In the genomic region with DNA sequence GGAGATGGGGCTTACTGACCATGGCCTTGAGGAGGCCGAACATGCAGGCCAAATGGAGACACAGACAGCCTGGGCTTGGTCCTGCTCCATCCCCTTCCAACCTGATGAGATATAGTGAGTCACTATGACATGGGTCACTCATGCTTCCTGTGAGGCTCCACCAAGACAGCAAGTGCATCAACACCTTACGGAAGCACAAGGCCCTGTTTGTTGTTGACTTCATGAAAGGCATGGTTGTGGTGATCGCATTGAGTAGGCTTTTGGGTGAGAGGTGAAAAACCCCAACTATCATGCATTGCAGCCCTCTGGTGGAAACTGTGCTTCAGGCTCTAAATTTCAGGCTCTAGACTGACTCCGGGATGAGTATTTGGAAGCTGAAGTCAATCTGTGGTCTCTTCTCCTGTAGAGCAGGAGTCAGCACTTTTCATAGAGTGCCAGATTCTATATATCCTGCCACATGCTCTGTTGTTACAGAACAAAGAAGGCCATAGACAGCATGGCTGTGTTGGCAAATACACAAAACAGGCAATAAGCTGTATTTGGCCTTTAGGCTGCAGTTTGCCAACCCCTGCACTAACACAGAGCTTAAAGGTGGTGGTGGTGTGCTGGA, we compare ENCODE assay signal across 15 cellular contexts. TPM values are rescaled to one million over a fixed set of nuclear protein-coding genes. Genes with fewer than 3 reads are reported as not detected.
DNase-seq lines count a peak whose midpoint lies in the region; ATAC-seq and TF ChIP-seq lines count a peak whose summit lies in the region.
"Had no signal": no experiment of that assay in that cellular context is flagged by ENCODE, and none has a peak within 500 bp of the region (broad histone marks: within the 10 kb centered on the region; RNA-seq: fewer than 3 reads in every experiment).

No MANE protein-coding gene starts in this region.

- peak overlapping the region; percentile 87 for H3K27ac Mint-ChIP-seq in activated CD4-positive, alpha-beta T cell treated with anti-CD3 and anti-CD28 coated beads, Interleukin-2, amount 10 ng/mL, durations not matched to agents 24 days and 14 days
- no peak overlapping the region for H3K27ac Mint-ChIP-seq in activated CD4-positive, alpha-beta T cell treated with anti-CD3 and anti-CD28 coated beads, Interleukin-2, amount 10 ng/mL, durations not matched to agents 7 days and 5 days
- H3K27ac Mint-ChIP-seq in HFFc6 (peak overlapping the region; percentile 26; the same call in 1 of the 2 replicates), progenitor cell of endocrine pancreas (no peak overlapping the region)
- peak overlapping the region; percentile 41 for H3K27ac Mint-ChIP-seq in activated CD8-positive, alpha-beta T cell treated with anti-CD3 and anti-CD28 coated beads, Interleukin-2, amount 10 ng/mL, durations not matched to agents 7 days and 5 days
- H3K27ac Mint-ChIP-seq: GM23338, type B pancreatic cell had no signal

- H3K4me3 Mint-ChIP-seq in activated CD4-positive, alpha-beta T cell treated with anti-CD3 and anti-CD28 coated beads, Interleukin-2, amount 10 ng/mL, durations not matched to agents 24 days and 14 days, result no peak overlapping the region
- H3K4me3 Mint-ChIP-seq in activated CD4-positive, alpha-beta T cell treated with anti-CD3 and anti-CD28 coated beads, Interleukin-2, amount 10 ng/mL, durations not matched to agents 7 days and 5 days, result no peak overlapping the region
- H3K4me3 Mint-ChIP-seq in HFFc6, result no peak overlapping the region
- H3K4me3 Mint-ChIP-seq in activated CD8-positive, alpha-beta T cell treated with anti-CD3 and anti-CD28 coated beads, Interleukin-2, amount 10 ng/mL, durations not matched to agents 7 days and 5 days, result no peak overlapping the region
- no peak overlapping the region for H3K4me3 Mint-ChIP-seq in progenitor cell of endocrine pancreas (ENCODE audit: low read depth)
- H3K4me3 Mint-ChIP-seq: GM23338, type B pancreatic cell had no signal

- no peaks in the 10 kb centered on the region for H3K36me3 Mint-ChIP-seq in activated CD4-positive, alpha-beta T cell treated with anti-CD3 and anti-CD28 coated beads, Interleukin-2, amount 10 ng/mL, durations not matched to agents 24 days and 14 days (ENCODE audit: low read depth)
- no peaks in the 10 kb centered on the region for H3K36me3 Mint-ChIP-seq in activated CD4-positive, alpha-beta T cell treated with anti-CD3 and anti-CD28 coated beads, Interleukin-2, amount 10 ng/mL, durations not matched to agents 7 days and 5 days (ENCODE audit: low read depth)
- H3K36me3 Mint-ChIP-seq in HFFc6 (ENCODE audit: low read depth), result peaks cover 5% of the 10 kb centered on the region; the same call in 1 of the 2 replicates
- H3K36me3 Mint-ChIP-seq in activated CD8-positive, alpha-beta T cell treated with anti-CD3 and anti-CD28 coated beads, Interleukin-2, amount 10 ng/mL, durations not matched to agents 7 days and 5 days (ENCODE audit: low read depth), result no peaks in the 10 kb centered on the region
- H3K36me3 Mint-ChIP-seq in progenitor cell of endocrine pancreas (ENCODE audit: insufficient read depth), result no peaks in the 10 kb centered on the region
- H3K36me3 Mint-ChIP-seq: type B pancreatic cell had no signal

- H3K4me1 Mint-ChIP-seq in activated CD4-positive, alpha-beta T cell treated with anti-CD3 and anti-CD28 coated beads, Interleukin-2, amount 10 ng/mL, durations not matched to agents 24 days and 14 days, result peaks cover 19% of the 10 kb centered on the region
- peaks cover 10% of the 10 kb centered on the region for H3K4me1 Mint-ChIP-seq in activated CD4-positive, alpha-beta T cell treated with anti-CD3 and anti-CD28 coated beads, Interleukin-2, amount 10 ng/mL, durations not matched to agents 7 days and 5 days
- peaks cover 13% of the 10 kb centered on the region for H3K4me1 Mint-ChIP-seq in HFFc6 (ENCODE audit: low read depth)
- H3K4me1 Mint-ChIP-seq in activated CD8-positive, alpha-beta T cell treated with anti-CD3 and anti-CD28 coated beads, Interleukin-2, amount 10 ng/mL, durations not matched to agents 7 days and 5 days (ENCODE audit: low read depth), result peaks cover 8% of the 10 kb centered on the region
- H3K4me1 Mint-ChIP-seq in progenitor cell of endocrine pancreas (ENCODE audit: low read depth), result peaks cover 19% of the 10 kb centered on the region

- no peaks in the 10 kb centered on the region for H3K9me3 Mint-ChIP-seq in activated CD4-positive, alpha-beta T cell treated with anti-CD3 and anti-CD28 coated beads, Interleukin-2, amount 10 ng/mL, durations not matched to agents 24 days and 14 days
- no peaks in the 10 kb centered on the region for H3K9me3 Mint-ChIP-seq in activated CD4-positive, alpha-beta T cell treated with anti-CD3 and anti-CD28 coated beads, Interleukin-2, amount 10 ng/mL, durations not matched to agents 7 days and 5 days
- H3K9me3 Mint-ChIP-seq in HFFc6 (no peaks in the 10 kb centered on the region), progenitor cell of endocrine pancreas (ENCODE audit: low read depth) (no peaks in the 10 kb centered on the region)
- no peaks in the 10 kb centered on the region for H3K9me3 Mint-ChIP-seq in activated CD8-positive, alpha-beta T cell treated with anti-CD3 and anti-CD28 coated beads, Interleukin-2, amount 10 ng/mL, durations not matched to agents 7 days and 5 days (ENCODE audit: insufficient read depth)

- no peak for TF ChIP-seq CTCF in HFFc6 (IDR thresholded peaks at IDR 0.05)
- no peak for TF ChIP-seq CTCF in progenitor cell of endocrine pancreas (IDR thresholded peaks at IDR 0.05; ENCODE audit: unreplicated experiment)

- intact Hi-C loops in activated CD4-positive, alpha-beta T cell treated with anti-CD3 and anti-CD28 coated beads, Interleukin-2, amount 10 ng/mL, durations not matched to agents 24 days and 14 days (cut with micrococcal nuclease), result no loop called here

- H3K27me3 Mint-ChIP-seq in activated CD4-positive, alpha-beta T cell treated with anti-CD3 and anti-CD28 coated beads, Interleukin-2, amount 10 ng/mL, durations not matched to agents 24 days and 14 days, result peaks cover 3% of the 10 kb centered on the region
- H3K27me3 Mint-ChIP-seq in activated CD4-positive, alpha-beta T cell treated with anti-CD3 and anti-CD28 coated beads, Interleukin-2, amount 10 ng/mL, durations not matched to agents 7 days and 5 days, result peaks cover 1% of the 10 kb centered on the region
- H3K27me3 Mint-ChIP-seq in HFFc6 (ENCODE audit: insufficient read depth), result peaks cover 11% of the 10 kb centered on the region
- H3K27me3 Mint-ChIP-seq in activated CD8-positive, alpha-beta T cell treated with anti-CD3 and anti-CD28 coated beads, Interleukin-2, amount 10 ng/mL, durations not matched to agents 7 days and 5 days (ENCODE audit: low read depth), result peaks cover 2% of the 10 kb centered on the region
- H3K27me3 Mint-ChIP-seq in progenitor cell of endocrine pancreas, result no peaks in the 10 kb centered on the region

- POLR2A ChIA-PET in activated CD4-positive, alpha-beta T cell treated with anti-CD3 and anti-CD28 coated beads, Interleukin-2, amount 10 ng/mL, durations not matched to agents 7 days and 5 days (lab: Charles Lee), result no interaction called here
- POLR2A ChIA-PET in activated CD8-positive, alpha-beta T cell treated with anti-CD3 and anti-CD28 coated beads, Interleukin-2, amount 10 ng/mL, durations not matched to agents 7 days and 5 days (lab: Charles Lee), result no interaction called here

- CTCF ChIA-PET in activated CD4-positive, alpha-beta T cell treated with anti-CD3 and anti-CD28 coated beads, Interleukin-2, amount 10 ng/mL, durations not matched to agents 7 days and 5 days (lab: Charles Lee), result interaction anchor here (0.6 to 3.4 kb wide), 6 partner anchors 15 to 298 kb away, joined by 3 to 24 read pairs (median 3); no protein-coding TSS in a partner anchor
- CTCF ChIA-PET in activated CD8-positive, alpha-beta T cell treated with anti-CD3 and anti-CD28 coated beads, Interleukin-2, amount 10 ng/mL, durations not matched to agents 7 days and 5 days (lab: Charles Lee), result interaction anchor here (1.4 to 9.3 kb wide), 2 partner anchors 20 to 171 kb away, joined by 7 to 64 read pairs; no protein-coding TSS in a partner anchor

- peak; percentile 49 for ATAC-seq in activated CD8-positive, alpha-beta T cell treated with anti-CD3 and anti-CD28 coated beads, Interleukin-2, amount 10 ng/mL, durations not matched to agents 7 days and 5 days
- ATAC-seq: GM23338, heart right ventricle, left ventricle myocardium superior had no signal

- DNase-seq in activated CD4-positive, alpha-beta T cell treated with anti-CD3 and anti-CD28 coated beads, Interleukin-2, amount 10 ng/mL, durations not matched to agents 24 days and 14 days, result peak; percentile 78
- DNase-seq in activated CD4-positive, alpha-beta T cell treated with anti-CD3 and anti-CD28 coated beads, Interleukin-2, amount 10 ng/mL, durations not matched to agents 7 days and 5 days, result no peak
- DNase-seq in HFFc6, result peak; percentile 27
- DNase-seq in activated CD8-positive, alpha-beta T cell treated with anti-CD3 and anti-CD28 coated beads, Interleukin-2, amount 10 ng/mL, durations not matched to agents 7 days and 5 days, result peak; percentile 24
- peak; percentile 32 for DNase-seq in iris pigment epithelial cell (ENCODE audit: low read depth)
- no peak for DNase-seq in progenitor cell of endocrine pancreas (ENCODE audit: low spot score, unreplicated experiment)
- DNase-seq in NCI-H1436 (lab: John Stamatoyannopoulos, UW), result no peak
- DNase-seq in NCI-H2171 treated with DMSO at 0.1 percent for 48 hours (lab: John Stamatoyannopoulos, UW), result no peak
- DNase-seq: adrenal gland, heart right ventricle, left ventricle myocardium superior, NCI-H748 treated with DMSO at 0.1 percent for 48 hours, small intestine had no signal

RNA-seq across cellular contexts. Expression of gene IL37, which starts 10.1 kb away (rescaled TPM):
- not detected in 2 replicates for total RNA-seq in activated CD4-positive, alpha-beta T cell treated with anti-CD3 and anti-CD28 coated beads, Interleukin-2, amount 10 ng/mL, durations not matched to agents 24 days and 14 days
- total RNA-seq in activated CD4-positive, alpha-beta T cell treated with anti-CD3 and anti-CD28 coated beads, Interleukin-2, amount 10 ng/mL, durations not matched to agents 7 days and 5 days, result not detected
- total RNA-seq in HFFc6 (2021; fragmentation: NEBNext Ultra II Directional; extraction: Animal tissue kit (Norgen Biotek cat#: 25700)), result not detected
- total RNA-seq in activated CD8-positive, alpha-beta T cell treated with anti-CD3 and anti-CD28 coated beads, Interleukin-2, amount 10 ng/mL, durations not matched to agents 7 days and 5 days, result not detected
- not detected in 2 replicates for total RNA-seq in progenitor cell of endocrine pancreas
- total RNA-seq: adrenal gland, GM23338, heart right ventricle, left ventricle myocardium superior had no signal

RNA-seq across cellular contexts. Expression of gene IL36G, which starts 56.8 kb away (rescaled TPM):
- total RNA-seq in activated CD4-positive, alpha-beta T cell treated with anti-CD3 and anti-CD28 coated beads, Interleukin-2, amount 10 ng/mL, durations not matched to agents 24 days and 14 days, result not detected in 2 replicates
- total RNA-seq in activated CD4-positive, alpha-beta T cell treated with anti-CD3 and anti-CD28 coated beads, Interleukin-2, amount 10 ng/mL, durations not matched to agents 7 days and 5 days, result not detected
- total RNA-seq in HFFc6 (2021; fragmentation: NEBNext Ultra II Directional; extraction: Animal tissue kit (Norgen Biotek cat#: 25700)), result not detected
- not detected for total RNA-seq in activated CD8-positive, alpha-beta T cell treated with anti-CD3 and anti-CD28 coated beads, Interleukin-2, amount 10 ng/mL, durations not matched to agents 7 days and 5 days
- total RNA-seq in progenitor cell of endocrine pancreas, result not detected in 2 replicates
- total RNA-seq: adrenal gland, GM23338, heart right ventricle, left ventricle myocardium superior had no signal

Comparison
In these comparisons a context has a peak if more than half of its experiments do, and no peak if none do; other contexts are left out.
1. DNase-seq: peak in activated CD4-positive, alpha-beta T cell treated with anti-CD3 and anti-CD28 coated beads, Interleukin-2, amount 10 ng/mL, durations not matched to agents 24 days and 14 days (single experiment), HFFc6 (single experiment), activated CD8-positive, alpha-beta T cell treated with anti-CD3 and anti-CD28 coated beads, Interleukin-2, amount 10 ng/mL, durations not matched to agents 7 days and 5 days (single experiment) and iris pigment epithelial cell (single experiment); none in activated CD4-positive, alpha-beta T cell treated with anti-CD3 and anti-CD28 coated beads, Interleukin-2, amount 10 ng/mL, durations not matched to agents 7 days and 5 days (single experiment), progenitor cell of endocrine pancreas (single experiment), NCI-H1436 (single experiment) and NCI-H2171 treated with DMSO at 0.1 percent for 48 hours (single experiment).
2. H3K27ac Mint-ChIP-seq: peak in activated CD4-positive, alpha-beta T cell treated with anti-CD3 and anti-CD28 coated beads, Interleukin-2, amount 10 ng/mL, durations not matched to agents 24 days and 14 days (single experiment), HFFc6 (single experiment) and activated CD8-positive, alpha-beta T cell treated with anti-CD3 and anti-CD28 coated beads, Interleukin-2, amount 10 ng/mL, durations not matched to agents 7 days and 5 days (single experiment); none in activated CD4-positive, alpha-beta T cell treated with anti-CD3 and anti-CD28 coated beads, Interleukin-2, amount 10 ng/mL, durations not matched to agents 7 days and 5 days (single experiment) and progenitor cell of endocrine pancreas (single experiment).